In genomic region chr22:36659762-36660509, GRCh38 we compare ENCODE assay signal across 8 cellular contexts. TPM values are rescaled to one million over a fixed set of nuclear protein-coding genes. Genes with fewer than 3 reads are reported as not detected.
DNase-seq lines count a peak whose midpoint lies in the region; ATAC-seq and TF ChIP-seq lines count a peak whose summit lies in the region.

No MANE protein-coding gene starts in this region.

- ATAC-seq in upper lobe of right lung, result peak; percentile 93
- ATAC-seq in GM18868 (IDR thresholded peaks at IDR 0.05; ENCODE audit: unreplicated experiment), result no peak
- no peak for ATAC-seq in HG02870 (IDR thresholded peaks at IDR 0.05; ENCODE audit: unreplicated experiment)

- peaks cover 12% of the 10 kb centered on the region for H3K27me3 Mint-ChIP-seq in osteocyte (ENCODE audit: unreplicated experiment)

- no peaks in the 10 kb centered on the region for H3K36me3 ChIP-seq in upper lobe of right lung

- H3K4me3 Mint-ChIP-seq in osteocyte (ENCODE audit: unreplicated experiment), result peak overlapping the region; percentile 35

- intact Hi-C loops in upper lobe of right lung (cut with DNase I), result no loop called here

- H3K9me3 Mint-ChIP-seq in osteocyte (ENCODE audit: unreplicated experiment), result no peaks in the 10 kb centered on the region

- peaks cover 31% of the 10 kb centered on the region for H3K4me1 Mint-ChIP-seq in osteocyte (ENCODE audit: unreplicated experiment)

- H3K4me3 ChIP-seq in fibroblast of the aortic adventitia (ENCODE audit: low read depth, low read length) (peak overlapping the region; percentile 17), upper lobe of right lung (no peak overlapping the region)

- DNase-seq in GF-D8 (lab: John Stamatoyannopoulos, UW), result peak; percentile 43
- peak; percentile 61 for DNase-seq in NCI-H1105 treated with DMSO at 0.1 percent for 48 hours (lab: John Stamatoyannopoulos, UW)
- DNase-seq in activated CD4-positive, alpha-beta T cell treated with anti-CD3 and anti-CD28 coated beads, Interleukin-2, amount 50 U/mL, for 48 hours, result peak; percentile 41 to 54
- DNase-seq in fibroblast of the aortic adventitia (ENCODE audit: low read depth), result peak; percentile 86
- peak; percentile 95 for DNase-seq in osteocyte (ENCODE audit: extremely low spot score, unreplicated experiment)
- peak; percentile 94 for DNase-seq in upper lobe of right lung

- peaks cover 17% of the 10 kb centered on the region for H3K4me1 ChIP-seq in upper lobe of right lung

- no peaks in the 10 kb centered on the region for H3K9me3 ChIP-seq in upper lobe of right lung

- H3K27me3 ChIP-seq in upper lobe of right lung, result peaks cover 4% of the 10 kb centered on the region

- no peaks in the 10 kb centered on the region for H3K36me3 Mint-ChIP-seq in osteocyte (ENCODE audit: unreplicated experiment)

- peak overlapping the region; percentile 86 for H3K27ac Mint-ChIP-seq in osteocyte (ENCODE audit: unreplicated experiment)

- peak overlapping the region; percentile 26 for H3K27ac ChIP-seq in upper lobe of right lung

- TF ChIP-seq CTCF in fibroblast of the aortic adventitia (IDR thresholded peaks at IDR 0.05; ENCODE audit: insufficient read depth, low read length) (no peak), osteocyte (IDR thresholded peaks at IDR 0.05) (no peak), upper lobe of right lung (IDR thresholded peaks at IDR 0.05) (no peak)

RNA-seq across cellular contexts. Expression of gene CACNG2, which starts 43.6 kb away (rescaled TPM):
- total RNA-seq in fibroblast of the aortic adventitia (ENCODE audit: low replicate concordance) (not detected in 2 replicates), osteocyte (not detected in 2 replicates), upper lobe of right lung (not detected)

Comparison
In these comparisons a context has a peak if more than half of its experiments do, and no peak if none do; other contexts are left out.
1. DNase-seq: peak in every context shown above with its lines; median percentile 95 in osteocyte; 94 in upper lobe of right lung; 86 in fibroblast of the aortic adventitia; 61 in NCI-H1105 treated with DMSO at 0.1 percent for 48 hours; 48 in activated CD4-positive, alpha-beta T cell treated with anti-CD3 and anti-CD28 coated beads, Interleukin-2, amount 50 U/mL, for 48 hours; 43 in GF-D8.